ENCODE assay signal across 14 cellular contexts in the genomic region with DNA sequence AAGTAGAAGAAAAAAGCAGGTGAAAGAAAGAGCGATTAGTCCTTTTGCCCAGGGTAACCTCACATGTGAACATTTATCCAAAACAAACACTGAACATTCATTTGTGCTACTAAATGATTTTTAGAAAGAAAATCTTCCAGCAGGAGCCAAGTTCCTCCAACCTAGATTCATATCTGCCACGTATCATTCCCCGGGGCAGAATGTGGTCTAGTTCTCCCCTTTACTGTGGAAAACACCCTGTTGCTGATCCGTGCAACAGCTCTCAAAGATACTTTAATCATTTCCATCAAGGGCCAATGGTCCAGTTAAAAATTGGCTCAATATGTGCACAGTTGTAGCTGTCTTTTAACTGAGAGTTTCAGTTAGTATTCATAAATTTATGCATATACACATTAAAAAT.
DNase-seq lines count a peak whose midpoint lies in the region; ATAC-seq and TF ChIP-seq lines count a peak whose summit lies in the region.
"Had no signal": no experiment of that assay in that cellular context is flagged by ENCODE, and none has a peak within 500 bp of the region (broad histone marks: within the 10 kb centered on the region; RNA-seq: fewer than 3 reads in every experiment).

No MANE protein-coding gene starts in this region.

- ATAC-seq in PC-3 (peak; percentile 55), T-helper 17 cell (no peak), HG03097 (IDR thresholded peaks at IDR 0.05; ENCODE audit: low FRiP score, unreplicated experiment) (no peak)

- no peak for DNase-seq in Caco-2
- DNase-seq in PC-3 = peak; percentile 88
- DNase-seq in chondrocyte (ENCODE audit: low spot score) = no peak
- DNase-seq in mesothelial cell of epicardium (ENCODE audit: low spot score in 2 of 2, unreplicated experiment in 2 of 2) = no peak
- no peak for DNase-seq in LoVo (ENCODE audit: low spot score)
- no peak for DNase-seq in T-helper 17 cell
- no peak for DNase-seq in dermis blood vessel endothelial cell
- DNase-seq: activated CD4-positive, alpha-beta T cell treated with anti-CD3 and anti-CD28 coated beads for 48 hours; activated T-cell treated with anti-CD3 and anti-CD28 coated beads, Interleukin-2, amount 50 U/mL, for 1 hour; C1 segment of cervical spinal cord had no signal

- H3K9me3 Mint-ChIP-seq in Caco-2 (ENCODE audit: unreplicated experiment) = peaks cover 47% of the 10 kb centered on the region
- peaks cover 13% of the 10 kb centered on the region for H3K9me3 Mint-ChIP-seq in chondrocyte (ENCODE audit: low read depth)
- peaks cover 4% of the 10 kb centered on the region for H3K9me3 Mint-ChIP-seq in mesothelial cell of epicardium

- BruUV-seq in Caco-2 (replicated peaks; lab: Mats Ljungman, UMichigan) (no TSS peak), PC-3 (replicated peaks; lab: Mats Ljungman, UMichigan) (no TSS peak)

- H3K4me3 ChIP-seq in Caco-2 (ENCODE audit: low read depth, low read length) = no peak overlapping the region
- no peak overlapping the region; the same call in 1 of the 2 replicates for H3K4me3 ChIP-seq in PC-3 (ENCODE audit: low read length)
- H3K4me3 ChIP-seq: coronary artery had no signal

- H2AFZ ChIP-seq in PC-3 (ENCODE audit: low read length) = no peak overlapping the region

- peak overlapping the region; percentile 32 for H3K27ac Mint-ChIP-seq in Caco-2 (ENCODE audit: unreplicated experiment)
- H3K27ac Mint-ChIP-seq in chondrocyte (ENCODE audit: unreplicated experiment) = peak overlapping the region; percentile 89
- peak overlapping the region; percentile 89 for H3K27ac Mint-ChIP-seq in mesothelial cell of epicardium
- H3K27ac Mint-ChIP-seq in T-helper 17 cell = no peak overlapping the region
- H3K27ac Mint-ChIP-seq: activated naive CD8-positive, alpha-beta T cell; T-helper 1 cell treated with Interleukin-12 subunit alpha and Interleukin-12 subunit beta and Interleukin-4 antibody, amounts not matched to agents 30 μg/mL and 1 μg/mL, for 36 hours had no signal

- POLR2A ChIA-PET in Caco-2 (lab: Charles Lee) (no interaction called here), PC-3 (lab: Charles Lee; ENCODE audit: unreplicated experiment) (interaction anchor here (0.6 kb wide), 1 partner anchor 88 kb away, joined by 3 read pairs; no protein-coding TSS in a partner anchor)

- H3K4me3 Mint-ChIP-seq in Caco-2 (ENCODE audit: unreplicated experiment) (no peak overlapping the region), chondrocyte (ENCODE audit: unreplicated experiment) (no peak overlapping the region), mesothelial cell of epicardium (no peak overlapping the region), T-helper 17 cell (no peak overlapping the region)
- H3K4me3 Mint-ChIP-seq: activated naive CD8-positive, alpha-beta T cell; T-helper 1 cell treated with Interleukin-12 subunit alpha and Interleukin-12 subunit beta and Interleukin-4 antibody, amounts not matched to agents 30 μg/mL and 1 μg/mL, for 36 hours had no signal

- H3K79me2 ChIP-seq in PC-3 (ENCODE audit: low read length) = no peaks in the 10 kb centered on the region

- peaks cover 27% of the 10 kb centered on the region for H3K4me1 ChIP-seq in Caco-2
- peaks cover 57% of the 10 kb centered on the region for H3K4me1 ChIP-seq in PC-3 (ENCODE audit: insufficient read depth, low read length)

- H3K27ac ChIP-seq in PC-3 (ENCODE audit: low read length) = peak overlapping the region; percentile 89
- H3K27ac ChIP-seq: coronary artery had no signal

- no peak for TF ChIP-seq CTCF in Caco-2 (IDR thresholded peaks at IDR 0.05; ENCODE audit: insufficient read depth in 1 of 2, low read depth in 1 of 2, low read length in 1 of 2, severe bottlenecking in 1 of 2, unreplicated experiment in 1 of 2)
- no peak for TF ChIP-seq CTCF in PC-3 (conservative IDR thresholded peaks at IDR 0.05; ENCODE audit: low read depth, low read length)
- TF ChIP-seq CTCF in chondrocyte (IDR thresholded peaks at IDR 0.05) = no peak
- TF ChIP-seq CTCF in mesothelial cell of epicardium (IDR thresholded peaks at IDR 0.05; ENCODE audit: unreplicated experiment) = no peak

- no peaks in the 10 kb centered on the region for H3K27me3 Mint-ChIP-seq in Caco-2 (ENCODE audit: insufficient read depth, unreplicated experiment)
- H3K27me3 Mint-ChIP-seq in chondrocyte (ENCODE audit: low read depth) = no peaks in the 10 kb centered on the region
- H3K27me3 Mint-ChIP-seq in mesothelial cell of epicardium (ENCODE audit: low read depth) = no peaks in the 10 kb centered on the region
- peaks cover 12% of the 10 kb centered on the region for H3K27me3 Mint-ChIP-seq in T-helper 17 cell

- peak overlapping the region; percentile 63 for H3K4me2 ChIP-seq in PC-3 (ENCODE audit: low read length)

- H3K27me3 ChIP-seq in Caco-2 (replicated peaks; ENCODE audit: control insufficient read depth, insufficient read depth, low read length) = no peaks in the 10 kb centered on the region
- H3K27me3 ChIP-seq in PC-3 (ENCODE audit: low read length) = no peaks in the 10 kb centered on the region

- H3K36me3 Mint-ChIP-seq in Caco-2 (ENCODE audit: insufficient read depth, unreplicated experiment) = peaks cover 6% of the 10 kb centered on the region
- H3K36me3 Mint-ChIP-seq in chondrocyte (ENCODE audit: low read depth) = peaks cover 3% of the 10 kb centered on the region
- H3K36me3 Mint-ChIP-seq in mesothelial cell of epicardium = no peaks in the 10 kb centered on the region
- no peaks in the 10 kb centered on the region for H3K36me3 Mint-ChIP-seq in T-helper 17 cell (ENCODE audit: low read depth)
- H3K36me3 Mint-ChIP-seq: activated naive CD8-positive, alpha-beta T cell had no signal

- H3K36me3 ChIP-seq in Caco-2 (ENCODE audit: control insufficient read depth, insufficient read depth, low read length) (no peaks in the 10 kb centered on the region), PC-3 (ENCODE audit: low read depth, low read length) (no peaks in the 10 kb centered on the region)

- CTCF ChIA-PET in Caco-2 (lab: Charles Lee) = no interaction called here
- CTCF ChIA-PET in PC-3 (lab: Charles Lee) = interaction anchor here (0.7 kb wide), 1 partner anchor 497 kb away, joined by 4 read pairs; no protein-coding TSS in a partner anchor

- peak overlapping the region; percentile 48 for H3K9ac ChIP-seq in PC-3 (ENCODE audit: low read length)

- H3K4me1 Mint-ChIP-seq in Caco-2 (ENCODE audit: low read depth, unreplicated experiment) = peaks cover 20% of the 10 kb centered on the region
- peaks cover 58% of the 10 kb centered on the region for H3K4me1 Mint-ChIP-seq in chondrocyte (ENCODE audit: low read depth)
- peaks cover 73% of the 10 kb centered on the region for H3K4me1 Mint-ChIP-seq in mesothelial cell of epicardium
- H3K4me1 Mint-ChIP-seq in T-helper 17 cell = peaks cover 4% of the 10 kb centered on the region

- no peaks in the 10 kb centered on the region for H4K20me1 ChIP-seq in PC-3 (ENCODE audit: low read length)

- no peaks in the 10 kb centered on the region for H3K9me2 ChIP-seq in PC-3 (replicated peaks; ENCODE audit: low read length)

- intact Hi-C loops in Caco-2 (cut with micrococcal nuclease; ENCODE audit: unreplicated experiment) = no loop called here
- intact Hi-C loops in PC-3 (cut with micrococcal nuclease) = no loop called here

- peaks cover 10% of the 10 kb centered on the region for H3F3A ChIP-seq in PC-3 (ENCODE audit: low read length, unreplicated experiment)

- peaks cover 4% of the 10 kb centered on the region; the same call in 1 of the 2 replicates for H3K9me3 ChIP-seq in Caco-2
- no peaks in the 10 kb centered on the region for H3K9me3 ChIP-seq in PC-3 (ENCODE audit: low read length)
- no peaks in the 10 kb centered on the region for H3K9me3 ChIP-seq in T-helper 17 cell (ENCODE audit: control insufficient read depth, low read length, poor library complexity, severe bottlenecking)
